ENCODE assay signal across 26 cellular contexts in genomic region chr12:24111101-24111500, GRCh38.
A peak's percentile ranks its signal among the peaks of the same experiment; 100 is the strongest.
DNase-seq lines count a peak whose midpoint lies in the region; ATAC-seq and TF ChIP-seq lines count a peak whose summit lies in the region.
"Had no signal": no experiment of that assay in that cellular context is flagged by ENCODE, and none has a peak within 500 bp of the region (broad histone marks: within the 10 kb centered on the region; RNA-seq: fewer than 3 reads in every experiment).

No MANE protein-coding gene starts in this region.

- no peak overlapping the region for H3K27ac Mint-ChIP-seq in activated CD4-positive, alpha-beta T cell treated with anti-CD3 and anti-CD28 coated beads, Interleukin-2, amount 10 ng/mL, durations not matched to agents 7 days and 5 days
- H3K27ac Mint-ChIP-seq: activated naive CD8-positive, alpha-beta T cell treated with anti-CD3 and anti-CD28 coated beads, Interleukin-2, amount 50 U/mL, for 24 hours; activated T-helper 2 cell treated with anti-CD3 and anti-CD28 coated beads, Interferon-gamma antibody, Interleukin-2, Interleukin-4, amounts not matched to agents 10 μg/mL and 5 μg/mL and 100 μg/mL, durations not matched to agents 14 hours and 24 hours and 36 hours; IgD-negative memory B cell; mesothelial cell of epicardium; nephron; stimulated activated naive CD8-positive, alpha-beta T cell treated with anti-CD3 and anti-CD28 coated beads, Interleukin-15, Interleukin-2, amounts not matched to agents 100 ng/mL and 50 ng/mL, for 24 hours; T-helper 1 cell treated with Interleukin-12 subunit alpha and Interleukin-12 subunit beta and Interleukin-4 antibody, amounts not matched to agents 30 μg/mL and 1 μg/mL, for 36 hours had no signal

- H3K4me3 Mint-ChIP-seq in activated CD4-positive, alpha-beta T cell treated with anti-CD3 and anti-CD28 coated beads, Interleukin-2, amount 10 ng/mL, durations not matched to agents 7 days and 5 days, result no peak overlapping the region
- H3K4me3 Mint-ChIP-seq: activated naive CD8-positive, alpha-beta T cell treated with anti-CD3 and anti-CD28 coated beads, Interleukin-2, amount 50 U/mL, for 24 hours; IgD-negative memory B cell; mesothelial cell of epicardium; nephron; stimulated activated naive CD8-positive, alpha-beta T cell treated with anti-CD3 and anti-CD28 coated beads, Interleukin-15, Interleukin-2, amounts not matched to agents 100 ng/mL and 50 ng/mL, for 24 hours; T-helper 1 cell treated with Interleukin-12 subunit alpha and Interleukin-12 subunit beta and Interleukin-4 antibody, amounts not matched to agents 30 μg/mL and 1 μg/mL, for 36 hours had no signal

- in situ Hi-C loops in astrocyte of the spinal cord (cut with HindIII; ENCODE audit: low sequenced_read_pairs), result no loop called here
- in situ Hi-C loops in HAP-1 (cut with MboI; ENCODE audit: low sequenced_read_pairs), result no loop called here

- no peaks in the 10 kb centered on the region for H3K9me3 ChIP-seq in HAP-1
- H3K9me3 ChIP-seq: BE2C, psoas muscle, SJCRH30, tibial artery had no signal

- H3K36me3 Mint-ChIP-seq in activated CD4-positive, alpha-beta T cell treated with anti-CD3 and anti-CD28 coated beads, Interleukin-2, amount 10 ng/mL, durations not matched to agents 7 days and 5 days (ENCODE audit: low read depth), result no peaks in the 10 kb centered on the region
- H3K36me3 Mint-ChIP-seq: IgD-negative memory B cell had no signal

- POLR2A ChIA-PET in activated CD4-positive, alpha-beta T cell treated with anti-CD3 and anti-CD28 coated beads, Interleukin-2, amount 10 ng/mL, durations not matched to agents 7 days and 5 days (lab: Charles Lee), result no interaction called here

- 0 out of 2 replicates have a peak, but pooled peaks cover 2% of the 10 kb centered on the region for H3K27me3 ChIP-seq in HAP-1 (ENCODE audit: low read depth)
- H3K27me3 ChIP-seq: BE2C, SJCRH30, tibial artery had no signal

- H3K4me1 Mint-ChIP-seq in activated CD4-positive, alpha-beta T cell treated with anti-CD3 and anti-CD28 coated beads, Interleukin-2, amount 10 ng/mL, durations not matched to agents 7 days and 5 days, result no peaks in the 10 kb centered on the region
- H3K4me1 Mint-ChIP-seq: activated naive CD8-positive, alpha-beta T cell treated with anti-CD3 and anti-CD28 coated beads, Interleukin-2, amount 50 U/mL, for 24 hours; nephron had no signal

- H3K36me3 ChIP-seq in HAP-1 (replicated peaks), result no peaks in the 10 kb centered on the region
- H3K36me3 ChIP-seq: BE2C, SJCRH30, tibial artery had no signal

- ATAC-seq in GM21786 (IDR thresholded peaks at IDR 0.05; ENCODE audit: unreplicated experiment), result no peak
- ATAC-seq: activated naive CD8-positive, alpha-beta T cell treated with anti-CD3 and anti-CD28 coated beads, Interleukin-2, amount 50 U/mL, for 24 hours; HCT116; psoas muscle had no signal

- CTCF ChIA-PET in activated CD4-positive, alpha-beta T cell treated with anti-CD3 and anti-CD28 coated beads, Interleukin-2, amount 10 ng/mL, durations not matched to agents 7 days and 5 days (lab: Charles Lee), result no interaction called here

- no peaks in the 10 kb centered on the region; the same call in 1 of the 2 replicates for H3K4me1 ChIP-seq in HAP-1
- H3K4me1 ChIP-seq: BE2C, psoas muscle, SJCRH30 had no signal

- no peaks in the 10 kb centered on the region for H3K9me3 Mint-ChIP-seq in activated CD4-positive, alpha-beta T cell treated with anti-CD3 and anti-CD28 coated beads, Interleukin-2, amount 10 ng/mL, durations not matched to agents 7 days and 5 days
- H3K9me3 Mint-ChIP-seq: activated naive CD8-positive, alpha-beta T cell treated with anti-CD3 and anti-CD28 coated beads, Interleukin-2, amount 50 U/mL, for 24 hours; activated T-helper 2 cell treated with anti-CD3 and anti-CD28 coated beads, Interferon-gamma antibody, Interleukin-2, Interleukin-4, amounts not matched to agents 10 μg/mL and 5 μg/mL and 100 μg/mL, durations not matched to agents 14 hours and 24 hours and 36 hours; IgD-negative memory B cell; T-helper 1 cell treated with Interleukin-12 subunit alpha and Interleukin-12 subunit beta and Interleukin-4 antibody, amounts not matched to agents 30 μg/mL and 1 μg/mL, for 36 hours had no signal

- H3K4me3 ChIP-seq in astrocyte of the spinal cord (ENCODE audit: low read depth, low read length), result no peak overlapping the region
- no peak overlapping the region for H3K4me3 ChIP-seq in HAP-1
- H3K4me3 ChIP-seq: dorsolateral prefrontal cortex, psoas muscle, SJCRH30, tibial artery had no signal

- DNase-seq in LHCN-M2 (ENCODE audit: low read depth) (peak; percentile 12), astrocyte of the spinal cord (ENCODE audit: low read depth, low spot score) (peak; percentile 25), iris pigment epithelial cell (ENCODE audit: low read depth) (peak; percentile 67), NCI-H2107 treated with DMSO at 0.1 percent for 48 hours (lab: John Stamatoyannopoulos, UW; ENCODE audit: unreplicated experiment) (no peak), HAP-1 (ENCODE audit: low spot score in 2 of 2) (no peak)
- DNase-seq in activated CD4-positive, alpha-beta T cell treated with anti-CD3 and anti-CD28 coated beads, Interleukin-2, amount 10 ng/mL, durations not matched to agents 7 days and 5 days, result no peak
- DNase-seq: activated CD8-positive, alpha-beta memory T cell treated with anti-CD3 and anti-CD28 coated beads, Interleukin-2, amount 50 U/mL, for 4 hours; activated naive CD8-positive, alpha-beta T cell treated with anti-CD3 and anti-CD28 coated beads, Interleukin-2, amount 50 U/mL, for 24 hours; BE2C; COR-L47; DMS79 treated with DMSO at 0.1 percent for 48 hours; dorsolateral prefrontal cortex; erythroblast; NCI-H748 treated with DMSO at 0.1 percent for 48 hours; psoas muscle; SJCRH30; stimulated activated CD4-positive, alpha-beta T cell treated with anti-CD3 and anti-CD28 coated beads, Interleukin-4, amount 100 ng/mL, for 1 hour; tibial artery had no signal

- TF ChIP-seq CTCF in astrocyte of the spinal cord (IDR thresholded peaks at IDR 0.05; ENCODE audit: low read depth, low read length), result no peak

- H3K27me3 Mint-ChIP-seq in activated CD4-positive, alpha-beta T cell treated with anti-CD3 and anti-CD28 coated beads, Interleukin-2, amount 10 ng/mL, durations not matched to agents 7 days and 5 days, result peaks cover 2% of the 10 kb centered on the region
- H3K27me3 Mint-ChIP-seq: activated naive CD8-positive, alpha-beta T cell treated with anti-CD3 and anti-CD28 coated beads, Interleukin-2, amount 50 U/mL, for 24 hours; IgD-negative memory B cell; stimulated activated naive CD8-positive, alpha-beta T cell treated with anti-CD3 and anti-CD28 coated beads, Interleukin-15, Interleukin-2, amounts not matched to agents 100 ng/mL and 50 ng/mL, for 24 hours had no signal

Comparison
In these comparisons a context has a peak if more than half of its experiments do, and no peak if none do; other contexts are left out.
1. DNase-seq: peak in LHCN-M2 (single experiment), astrocyte of the spinal cord (single experiment) and iris pigment epithelial cell (single experiment); none in NCI-H2107 treated with DMSO at 0.1 percent for 48 hours (single experiment), activated CD4-positive, alpha-beta T cell treated with anti-CD3 and anti-CD28 coated beads, Interleukin-2, amount 10 ng/mL, durations not matched to agents 7 days and 5 days (single experiment) and HAP-1 (0 of 2).